Comparison of ENCODE assay signal across 8 cellular contexts in the genomic region with DNA sequence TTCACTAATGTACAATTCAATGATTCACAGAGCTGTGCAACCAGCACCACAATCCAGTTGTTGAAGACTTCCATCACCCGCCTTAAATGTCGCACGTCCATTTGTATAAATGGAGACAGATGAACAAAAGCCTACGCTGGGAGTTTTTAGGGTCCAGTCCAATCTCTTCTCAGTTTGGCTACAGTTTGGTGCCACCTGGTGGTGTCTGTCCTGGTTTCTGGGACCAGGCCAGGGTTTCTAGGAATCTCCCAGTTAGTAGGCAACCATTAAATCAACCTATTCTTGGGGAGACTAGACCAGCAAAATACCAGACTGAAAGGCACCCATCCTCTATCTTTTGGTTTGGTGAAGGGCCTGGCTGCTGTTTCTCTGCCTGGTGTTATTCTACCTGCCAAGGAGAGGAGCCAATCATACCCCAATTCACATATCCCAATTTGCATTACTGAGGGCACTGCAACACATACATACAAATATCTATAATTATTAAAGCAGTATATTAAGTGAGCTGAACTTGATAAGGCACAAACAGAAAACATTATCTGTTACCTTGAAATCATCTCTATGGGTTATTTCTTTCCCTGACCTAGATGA. TPM values are rescaled to one million over a fixed set of nuclear protein-coding genes. Genes with fewer than 3 reads are reported as not detected.
DNase-seq lines count a peak whose midpoint lies in the region; ATAC-seq and TF ChIP-seq lines count a peak whose summit lies in the region.

No MANE protein-coding gene starts in this region.

- H3K4me3 Mint-ChIP-seq in glutamatergic neuron (ENCODE audit: unreplicated experiment) (no peak overlapping the region), natural killer cell (no peak overlapping the region)

- H3K9me3 Mint-ChIP-seq in glutamatergic neuron (ENCODE audit: unreplicated experiment) = peaks cover 8% of the 10 kb centered on the region
- no peaks in the 10 kb centered on the region for H3K9me3 Mint-ChIP-seq in natural killer cell

- H3K36me3 Mint-ChIP-seq in glutamatergic neuron (ENCODE audit: unreplicated experiment) (no peaks in the 10 kb centered on the region), natural killer cell (no peaks in the 10 kb centered on the region)

- TF ChIP-seq CTCF in GM13977 (IDR thresholded peaks at IDR 0.05; ENCODE audit: extremely low read depth, insufficient read depth, missing control alignments) (peak; percentile 60), glutamatergic neuron (IDR thresholded peaks at IDR 0.05; ENCODE audit: partially characterized antibody, unreplicated experiment) (peak; percentile 61), retinal pigment epithelial cell (conservative IDR thresholded peaks at IDR 0.05; ENCODE audit: low read depth, low read length) (peak; percentile 81), natural killer cell (IDR thresholded peaks at IDR 0.05) (no peak)

- ATAC-seq in GM18502 (IDR thresholded peaks at IDR 0.05; ENCODE audit: poor library complexity, unreplicated experiment) = no peak
- no peak for ATAC-seq in natural killer cell

- intact Hi-C loops in natural killer cell (cut with micrococcal nuclease) = no loop called here

- DNase-seq in AG08395 (ENCODE audit: low spot score) = peak; percentile 64
- peak; percentile 34 for DNase-seq in GM13977 (ENCODE audit: low spot score)
- peak; percentile 34 for DNase-seq in NCI-H2171 (lab: John Stamatoyannopoulos, UW)
- DNase-seq in activated CD4-positive, alpha-beta T cell treated with anti-CD3 and anti-CD28 coated beads, Interleukin-2, amount 50 U/mL, for 48 hours = peak; percentile 35 to 56
- DNase-seq in glutamatergic neuron = peak; percentile 82
- no peak for DNase-seq in retinal pigment epithelial cell (ENCODE audit: low read depth)
- DNase-seq in natural killer cell = no peak

- no peak overlapping the region for H3K4me3 ChIP-seq in retinal pigment epithelial cell (ENCODE audit: low read length)

- H3K27ac Mint-ChIP-seq in glutamatergic neuron (ENCODE audit: unreplicated experiment) (no peak overlapping the region), natural killer cell (no peak overlapping the region)

- in situ Hi-C loops in GM13977 (cut with MboI; ENCODE audit: low pct_unique_long_range_greater_than_20kb, low sequenced_read_pairs, unreplicated experiment) = loop anchor here (25.0 kb wide), 1 partner anchor 1301 kb away; no protein-coding TSS in a partner anchor

- H3K27me3 Mint-ChIP-seq in glutamatergic neuron (ENCODE audit: unreplicated experiment) = peaks cover 13% of the 10 kb centered on the region
- H3K27me3 Mint-ChIP-seq in natural killer cell (ENCODE audit: low read depth in 2 of 2) = peaks cover 6 to 12% of the 10 kb centered on the region in 2 donors

- H3K4me1 Mint-ChIP-seq in glutamatergic neuron (ENCODE audit: low read depth, unreplicated experiment) (peaks cover 13% of the 10 kb centered on the region), natural killer cell (peaks cover 19 to 22% of the 10 kb centered on the region in 2 donors)

RNA-seq across cellular contexts. Expression of a gene that starts 3.2 kb away (rescaled TPM):
- total RNA-seq in glutamatergic neuron (ENCODE audit: unreplicated experiment) (255 TPM), natural killer cell (10 to 100 TPM; 28.5 to 43.4 (median 37.2) TPM)

RNA-seq across cellular contexts. Expression of a gene that starts 27.3 kb away (rescaled TPM):
- total RNA-seq in glutamatergic neuron (ENCODE audit: unreplicated experiment) = 46.1 TPM
- total RNA-seq in natural killer cell = 10 to 100 TPM; 27.8 to 34.7 (median 29.2) TPM

Comparison
In these comparisons a context has a peak if more than half of its experiments do, and no peak if none do; other contexts are left out.
1. DNase-seq: peak in AG08395 (single experiment), GM13977 (single experiment), NCI-H2171 (single experiment), activated CD4-positive, alpha-beta T cell treated with anti-CD3 and anti-CD28 coated beads, Interleukin-2, amount 50 U/mL, for 48 hours (2 of 2) and glutamatergic neuron (single experiment); none in retinal pigment epithelial cell (single experiment) and natural killer cell (single experiment).